In genomic region chr5:176660860-176661641, GRCh38 we compare ENCODE assay signal across 8 cellular contexts. TPM values are rescaled to one million over a fixed set of nuclear protein-coding genes. Genes with fewer than 3 reads are reported as not detected.
DNase-seq lines count a peak whose midpoint lies in the region; ATAC-seq and TF ChIP-seq lines count a peak whose summit lies in the region.

No MANE protein-coding gene starts in this region.

- H3K9me3 Mint-ChIP-seq in endodermal cell, result no peaks in the 10 kb centered on the region

- no peak overlapping the region for H3K9ac ChIP-seq in endodermal cell (ENCODE audit: extremely low read depth, low read length, poor library complexity, severe bottlenecking)

- H3K36me3 ChIP-seq in endodermal cell (ENCODE audit: control insufficient read depth, insufficient read depth, low read length), result peaks cover 5% of the 10 kb centered on the region

- no peak overlapping the region for H3K27ac Mint-ChIP-seq in endodermal cell

- H3K27ac ChIP-seq in endodermal cell (ENCODE audit: low read depth, low read length), result no peak overlapping the region

- TF ChIP-seq CTCF in endodermal cell (conservative IDR thresholded peaks at IDR 0.05), result peak; percentile 99

- H3K4me3 ChIP-seq in endodermal cell (ENCODE audit: low read length), result no peak overlapping the region

- no peaks in the 10 kb centered on the region for H3K27me3 Mint-ChIP-seq in endodermal cell (ENCODE audit: insufficient read depth)

- H3K4me1 Mint-ChIP-seq in endodermal cell, result no peaks in the 10 kb centered on the region

- no peaks in the 10 kb centered on the region for H3K4me1 ChIP-seq in endodermal cell (ENCODE audit: control insufficient read depth, insufficient read depth, low read length)

- no peak overlapping the region for H3K4me3 Mint-ChIP-seq in endodermal cell

- DNase-seq in AG08396 (ENCODE audit: low spot score) (peak; percentile 91), NOMO-1 treated with DMSO at 0.1 percent for 48 hours (lab: John Stamatoyannopoulos, UW; ENCODE audit: unreplicated experiment) (peak; percentile 71), endodermal cell (peak; percentile 95), midbrain (lab: John Stamatoyannopoulos, UW) (peak; percentile 83)
- DNase-seq in activated CD8-positive, alpha-beta memory T cell treated with anti-CD3 and anti-CD28 coated beads for 48 hours (ENCODE audit: low read depth in 2 of 3, low spot score in 2 of 3), result peak; percentile 60 to 82 (median 82)
- peak; percentile 61 to 67 for DNase-seq in stimulated activated CD8-positive, alpha-beta memory T cell treated with anti-CD3 and anti-CD28 coated beads, Interleukin-4, amount 100 ng/mL, for 4 hours (ENCODE audit: low read depth in 2 of 2, low spot score in 1 of 2)

- peaks cover 2% of the 10 kb centered on the region for H3K36me3 Mint-ChIP-seq in endodermal cell (ENCODE audit: low read depth)

- H3K27me3 ChIP-seq in endodermal cell (ENCODE audit: control insufficient read depth, insufficient read depth, low read length, poor library complexity, severe bottlenecking), result no peaks in the 10 kb centered on the region

- 57 to 65% methylated on average over 25 to 33 of the region's 33 CpGs for WGBS in endodermal cell (ENCODE audit: insufficient coverage in 1 of 2, insufficient read length in 1 of 2), 2 experiments

- no peaks in the 10 kb centered on the region for H3K9me3 ChIP-seq in endodermal cell (ENCODE audit: control insufficient read depth, low read length)

- ATAC-seq in GM18519 (IDR thresholded peaks at IDR 0.05; ENCODE audit: low FRiP score, unreplicated experiment) (peak; percentile 48), HG03460 (IDR thresholded peaks at IDR 0.05; ENCODE audit: unreplicated experiment) (peak; percentile 64)

RNA-seq across cellular contexts. Expression of gene TSPAN17, which starts 13.8 kb away (rescaled TPM):
- total RNA-seq in endodermal cell, result 10 to 100 TPM; 49.3 to 50.3 TPM
- 35.5 TPM for polyA plus RNA-seq in endodermal cell (2013, experiment 1 of 2)
- polyA plus RNA-seq in endodermal cell (2013, experiment 2 of 2), result 34.8 TPM

RNA-seq across cellular contexts. Expression of gene EIF4E1B, which starts 30.6 kb away (rescaled TPM):
- total RNA-seq in endodermal cell, result 1 to 10 TPM; 1.4 to 2.0 TPM
- 0.82 TPM for polyA plus RNA-seq in endodermal cell (2013, experiment 1 of 2)
- polyA plus RNA-seq in endodermal cell (2013, experiment 2 of 2), result not detected

RNA-seq across cellular contexts. Expression of gene SNCB, which starts 30.7 kb away (rescaled TPM):
- 1 to 10 TPM in 1 of 2 donors, under 1 TPM in 1; 0.22 to 1.8 TPM for total RNA-seq in endodermal cell
- 0.25 TPM for polyA plus RNA-seq in endodermal cell (2013, experiment 1 of 2)
- 0.58 TPM for polyA plus RNA-seq in endodermal cell (2013, experiment 2 of 2)

RNA-seq across cellular contexts. Expression of gene GPRIN1, which starts 51.1 kb away (rescaled TPM):
- 1 to 10 TPM; 4.5 to 4.9 TPM for total RNA-seq in endodermal cell
- 10.4 TPM for polyA plus RNA-seq in endodermal cell (2013, experiment 1 of 2)
- polyA plus RNA-seq in endodermal cell (2013, experiment 2 of 2), result 10.0 TPM
